ENCODE assay signal across 15 cellular contexts in genomic region chr20:59015812-59016711, GRCh38. TPM values are rescaled to one million over a fixed set of nuclear protein-coding genes. Genes with fewer than 3 reads are reported as not detected.
DNase-seq lines count a peak whose midpoint lies in the region; ATAC-seq and TF ChIP-seq lines count a peak whose summit lies in the region.
"Had no signal": no experiment of that assay in that cellular context is flagged by ENCODE, and none has a peak within 500 bp of the region (broad histone marks: within the 10 kb centered on the region; RNA-seq: fewer than 3 reads in every experiment).

No MANE protein-coding gene starts in this region.

- H3K27me3 Mint-ChIP-seq in glutamatergic neuron (ENCODE audit: unreplicated experiment), result peaks cover 4% of the 10 kb centered on the region
- H3K27me3 Mint-ChIP-seq in type B pancreatic cell, result no peaks in the 10 kb centered on the region
- no peaks in the 10 kb centered on the region for H3K27me3 Mint-ChIP-seq in CD4-positive, alpha-beta T cell

- no peaks in the 10 kb centered on the region for H3K36me3 Mint-ChIP-seq in activated naive CD4-positive, alpha-beta T cell treated with anti-CD3 and anti-CD28 coated beads, Interleukin-2, amount 50 U/mL, for 72 hours
- H3K36me3 Mint-ChIP-seq in glutamatergic neuron (ENCODE audit: unreplicated experiment) (no peaks in the 10 kb centered on the region), type B pancreatic cell (peaks cover 3% of the 10 kb centered on the region)
- H3K36me3 Mint-ChIP-seq in CD4-positive, alpha-beta T cell (ENCODE audit: low read depth), result no peaks in the 10 kb centered on the region

- no peak overlapping the region for H3K27ac ChIP-seq in SU-DHL-6 (ENCODE audit: low read depth, low read length)
- H3K27ac ChIP-seq in CD4-positive, alpha-beta T cell (ENCODE audit: low read depth, low read length), result no peak overlapping the region
- H3K27ac ChIP-seq: transverse colon had no signal

- CTCF ChIA-PET in CD4-positive, alpha-beta T cell (lab: Charles Lee), result no interaction called here

- H3K79me2 ChIP-seq in SU-DHL-6 (ENCODE audit: insufficient read depth, low read length), result no peaks in the 10 kb centered on the region

- TF ChIP-seq CTCF in SU-DHL-6 (IDR thresholded peaks at IDR 0.05; ENCODE audit: insufficient read depth, low read length, poor library complexity, severe bottlenecking), result no peak
- TF ChIP-seq CTCF in glutamatergic neuron (IDR thresholded peaks at IDR 0.05; ENCODE audit: partially characterized antibody, unreplicated experiment), result no peak
- TF ChIP-seq CTCF in type B pancreatic cell (conservative IDR thresholded peaks at IDR 0.05), result no peak
- TF ChIP-seq CTCF in CD4-positive, alpha-beta T cell (IDR thresholded peaks at IDR 0.05), result no peak

- peak overlapping the region; percentile 66 to 80 for H3K27ac Mint-ChIP-seq in activated naive CD4-positive, alpha-beta T cell treated with anti-CD3 and anti-CD28 coated beads, Interleukin-2, amount 50 U/mL, for 72 hours
- no peak overlapping the region for H3K27ac Mint-ChIP-seq in glutamatergic neuron (ENCODE audit: unreplicated experiment)
- peak overlapping the region; percentile 64 for H3K27ac Mint-ChIP-seq in type B pancreatic cell
- H3K27ac Mint-ChIP-seq in CD4-positive, alpha-beta T cell, result no peak overlapping the region
- H3K27ac Mint-ChIP-seq: endodermal cell had no signal

- no peak overlapping the region for H3K4me3 ChIP-seq in SU-DHL-6 (ENCODE audit: insufficient read depth, low read length, poor library complexity, severe bottlenecking)
- H3K4me3 ChIP-seq: cardiac muscle cell, pancreas, transverse colon had no signal

- DNase-seq in activated naive CD4-positive, alpha-beta T cell treated with anti-CD3 and anti-CD28 coated beads, Interleukin-2, amount 50 U/mL, for 72 hours (ENCODE audit: low spot score in 2 of 2), result no peak
- no peak for DNase-seq in activated naive CD4-positive, alpha-beta T cell treated with Interleukin-2 at 50 U/mL for 16 hours
- DNase-seq in glutamatergic neuron, result peak; percentile 14
- DNase-seq in type B pancreatic cell (ENCODE audit: extremely low spot score, unreplicated experiment), result peak; percentile 32
- DNase-seq in CD4-positive, alpha-beta T cell, result no peak
- DNase-seq: endodermal cell, MV-4-11, NCI-H2171 treated with DMSO at 0.1 percent for 48 hours, transverse colon had no signal

- H4K20me1 ChIP-seq in SU-DHL-6 (ENCODE audit: low read depth, low read length), result no peaks in the 10 kb centered on the region

- peaks cover 6% of the 10 kb centered on the region; the same call in 1 of the 2 replicates for H3F3A ChIP-seq in SU-DHL-6 (ENCODE audit: insufficient read depth)

- H3K9me2 ChIP-seq in SU-DHL-6 (replicated peaks; ENCODE audit: insufficient read depth, low read length), result no peaks in the 10 kb centered on the region

- H3K4me2 ChIP-seq in SU-DHL-6 (ENCODE audit: low read depth, low read length, poor library complexity, severe bottlenecking), result peak overlapping the region; percentile 29

- no peak for ATAC-seq in activated naive CD4-positive, alpha-beta T cell treated with anti-CD3 and anti-CD28 coated beads, Interleukin-2, amount 50 U/mL, for 72 hours
- ATAC-seq in GM18498 (IDR thresholded peaks at IDR 0.05; ENCODE audit: unreplicated experiment) (no peak), HG03025 (IDR thresholded peaks at IDR 0.05; ENCODE audit: low FRiP score, unreplicated experiment) (no peak)
- ATAC-seq in CD4-positive, alpha-beta T cell (ENCODE audit: poor library complexity), result no peak

- no peaks in the 10 kb centered on the region for H3K9me3 Mint-ChIP-seq in activated naive CD4-positive, alpha-beta T cell treated with anti-CD3 and anti-CD28 coated beads, Interleukin-2, amount 50 U/mL, for 72 hours
- no peaks in the 10 kb centered on the region for H3K9me3 Mint-ChIP-seq in glutamatergic neuron (ENCODE audit: unreplicated experiment)
- no peaks in the 10 kb centered on the region for H3K9me3 Mint-ChIP-seq in type B pancreatic cell
- H3K9me3 Mint-ChIP-seq in CD4-positive, alpha-beta T cell, result no peaks in the 10 kb centered on the region
- H3K9me3 Mint-ChIP-seq: endodermal cell had no signal

- no peaks in the 10 kb centered on the region for H3K36me3 ChIP-seq in SU-DHL-6 (ENCODE audit: low read length)
- H3K36me3 ChIP-seq: cardiac muscle cell, pancreas, transverse colon had no signal

- no peaks in the 10 kb centered on the region for H3K9me3 ChIP-seq in SU-DHL-6 (ENCODE audit: insufficient read depth, low read length)
- H3K9me3 ChIP-seq in CD4-positive, alpha-beta T cell (ENCODE audit: control insufficient read depth, low read length), result no peaks in the 10 kb centered on the region
- H3K9me3 ChIP-seq: pancreas, transverse colon had no signal

- H3K4me1 Mint-ChIP-seq in glutamatergic neuron (ENCODE audit: low read depth, unreplicated experiment) (peaks cover 8% of the 10 kb centered on the region), type B pancreatic cell (ENCODE audit: unreplicated experiment) (peaks cover 54% of the 10 kb centered on the region)
- H3K4me1 Mint-ChIP-seq in CD4-positive, alpha-beta T cell (ENCODE audit: low read depth), result peaks cover 39% of the 10 kb centered on the region

- no peak overlapping the region for H3K4me3 Mint-ChIP-seq in glutamatergic neuron (ENCODE audit: unreplicated experiment)
- peak overlapping the region; percentile 15 for H3K4me3 Mint-ChIP-seq in type B pancreatic cell
- H3K4me3 Mint-ChIP-seq in CD4-positive, alpha-beta T cell, result no peak overlapping the region
- H3K4me3 Mint-ChIP-seq: endodermal cell had no signal

- peak overlapping the region; percentile 28 for H2AFZ ChIP-seq in SU-DHL-6 (ENCODE audit: low read depth, low read length, severe bottlenecking)

- no peaks in the 10 kb centered on the region for H3K27me3 ChIP-seq in SU-DHL-6 (ENCODE audit: low read length)
- H3K27me3 ChIP-seq in CD4-positive, alpha-beta T cell (ENCODE audit: control insufficient read depth, insufficient read depth, low read length), result no peaks in the 10 kb centered on the region
- H3K27me3 ChIP-seq: cardiac muscle cell, pancreas, transverse colon had no signal

- peak overlapping the region; percentile 15; the same call in 1 of the 2 replicates for H3K9ac ChIP-seq in SU-DHL-6 (ENCODE audit: low read length)

- POLR2A ChIA-PET in CD4-positive, alpha-beta T cell (lab: Charles Lee), result interaction anchor here (0.5 to 2.1 kb wide), 2 partner anchors 12 to 16 kb away, joined by 4 to 6 read pairs; partner anchors contain the start of gene ATP5F1E

- intact Hi-C loops in CD4-positive, alpha-beta T cell (cut with DNase I, micrococcal nuclease), result no loop called here

RNA-seq across cellular contexts. Expression of gene TUBB1, which starts 3.2 kb away (rescaled TPM):
- total RNA-seq in activated naive CD4-positive, alpha-beta T cell treated with anti-CD3 and anti-CD28 coated beads, Interleukin-2, amount 50 U/mL, for 72 hours, result under 1 TPM in 1 of 2 donors, not detected in 1; 0.09 TPM
- total RNA-seq in glutamatergic neuron (ENCODE audit: unreplicated experiment), result not detected
- total RNA-seq in type B pancreatic cell (ENCODE audit: low replicate concordance), result 0.46 and 0.52 TPM in 2 replicates
- total RNA-seq in CD4-positive, alpha-beta T cell, result under 1 TPM; 0.11 to 0.17 TPM
- total RNA-seq: Daoy, endodermal cell, transverse colon had no signal

RNA-seq across cellular contexts. Expression of gene CTSZ, which starts 9.0 kb away (rescaled TPM):
- 10 to 100 TPM; 36.3 to 37.1 TPM for total RNA-seq in activated naive CD4-positive, alpha-beta T cell treated with anti-CD3 and anti-CD28 coated beads, Interleukin-2, amount 50 U/mL, for 72 hours
- 13.1 TPM for total RNA-seq in glutamatergic neuron (ENCODE audit: unreplicated experiment)
- 71.9 and 75.9 TPM in 2 replicates for total RNA-seq in type B pancreatic cell (ENCODE audit: low replicate concordance)
- total RNA-seq in CD4-positive, alpha-beta T cell, result 10 to 100 TPM; 14.7 to 17.7 TPM

RNA-seq across cellular contexts. Expression of gene ATP5F1E, which starts 16.1 kb away (rescaled TPM):
- total RNA-seq in activated naive CD4-positive, alpha-beta T cell treated with anti-CD3 and anti-CD28 coated beads, Interleukin-2, amount 50 U/mL, for 72 hours, result 10 to 100 TPM; 63.2 to 76.7 TPM
- 53.5 TPM for total RNA-seq in glutamatergic neuron (ENCODE audit: unreplicated experiment)
- 75.6 and 81.8 TPM in 2 replicates for total RNA-seq in type B pancreatic cell (ENCODE audit: low replicate concordance)
- 10 to 100 TPM; 51.1 to 53.1 TPM for total RNA-seq in CD4-positive, alpha-beta T cell

RNA-seq across cellular contexts. Expression of gene PRELID3B, which starts 26.5 kb away (rescaled TPM):
- total RNA-seq in activated naive CD4-positive, alpha-beta T cell treated with anti-CD3 and anti-CD28 coated beads, Interleukin-2, amount 50 U/mL, for 72 hours, result 100 to 1,000 TPM; 118 to 170 TPM
- total RNA-seq in glutamatergic neuron (ENCODE audit: unreplicated experiment), result 65.5 TPM
- 45.9 and 54.9 TPM in 2 replicates for total RNA-seq in type B pancreatic cell (ENCODE audit: low replicate concordance)
- total RNA-seq in CD4-positive, alpha-beta T cell, result 10 to 100 TPM; 55.8 to 59.1 TPM

RNA-seq across cellular contexts. Expression of gene NELFCD, which starts 35.0 kb away (rescaled TPM):
- 100 to 1,000 TPM; 123 to 159 TPM for total RNA-seq in activated naive CD4-positive, alpha-beta T cell treated with anti-CD3 and anti-CD28 coated beads, Interleukin-2, amount 50 U/mL, for 72 hours
- total RNA-seq in glutamatergic neuron (ENCODE audit: unreplicated experiment) (112 TPM), type B pancreatic cell (ENCODE audit: low replicate concordance) (73.0 and 110 TPM in 2 replicates)
- total RNA-seq in CD4-positive, alpha-beta T cell, result 10 to 100 TPM; 95.7 to 97.0 TPM

Comparison
In these comparisons a context has a peak if more than half of its experiments do, and no peak if none do; other contexts are left out.
1. DNase-seq: peak in glutamatergic neuron (single experiment) and type B pancreatic cell (single experiment); none in activated naive CD4-positive, alpha-beta T cell treated with anti-CD3 and anti-CD28 coated beads, Interleukin-2, amount 50 U/mL, for 72 hours (0 of 2), activated naive CD4-positive, alpha-beta T cell treated with Interleukin-2 at 50 U/mL for 16 hours (single experiment) and CD4-positive, alpha-beta T cell (0 of 10).
2. H3K27ac Mint-ChIP-seq: peak in activated naive CD4-positive, alpha-beta T cell treated with anti-CD3 and anti-CD28 coated beads, Interleukin-2, amount 50 U/mL, for 72 hours (2 of 2) and type B pancreatic cell (single experiment); none in glutamatergic neuron (single experiment) and CD4-positive, alpha-beta T cell (single experiment).